1 cellular context compared by ENCODE assay signal in the genomic region with DNA sequence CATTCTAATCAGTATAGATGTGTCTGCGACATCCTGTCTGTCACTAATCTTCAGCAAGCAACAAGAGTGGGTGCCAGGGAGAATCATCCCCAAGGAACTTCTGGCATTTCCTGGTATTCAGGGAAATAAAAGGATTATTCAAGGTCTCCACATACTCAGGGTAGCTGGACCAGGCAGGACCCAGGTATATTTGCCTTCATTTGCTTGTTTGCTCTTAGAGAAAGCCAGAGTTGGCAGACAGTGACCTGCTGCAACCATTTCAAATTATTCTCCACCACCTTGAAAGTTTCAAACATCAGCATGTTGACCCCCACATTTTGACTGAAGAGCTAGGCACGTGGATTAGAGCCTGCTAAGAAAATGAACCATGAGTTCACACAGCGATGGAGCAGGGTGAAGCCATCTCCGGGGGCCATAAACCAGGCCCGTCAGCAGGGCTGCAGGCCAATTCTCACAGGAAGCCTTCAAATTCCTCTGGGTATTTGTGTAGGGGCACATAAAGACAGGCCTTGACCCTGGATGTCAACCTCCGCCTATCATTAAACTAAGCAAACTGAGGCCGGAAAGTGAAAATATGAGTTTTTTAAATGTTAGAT.
TF ChIP-seq lines count a peak whose summit lies in the region.

No MANE protein-coding gene starts in this region.

TF ChIP-seq in HepG2, 621 proteins besides CTCF, POLR2A, EP300 and RAD21 (continued from another document and continues in another):
- TF ChIP-seq, protein P1, sequence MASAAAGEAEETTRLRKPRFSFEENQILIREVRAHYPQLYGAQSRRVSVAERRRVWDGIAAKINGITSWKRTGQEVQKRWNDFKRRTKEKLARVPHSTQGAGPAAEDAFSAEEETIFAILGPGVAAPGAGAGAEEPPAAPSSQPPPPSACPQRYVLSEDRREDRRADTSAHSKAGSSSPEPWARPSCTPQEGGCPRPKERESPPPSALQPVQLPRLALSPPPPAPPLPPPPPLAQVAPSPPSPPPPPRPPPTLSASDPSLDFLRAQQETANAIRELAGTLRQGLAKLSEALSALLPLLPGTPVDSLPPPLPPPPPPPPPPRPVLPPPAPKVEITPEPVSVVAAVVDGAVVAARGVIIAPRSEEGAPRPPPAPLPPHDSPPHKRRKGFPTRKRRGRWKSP (CRISPR knock-in tag; IDR thresholded peaks at IDR 0.05): 0 out of 2 replicates have a peak, but pooled peaks have one; percentile 61
- TF ChIP-seq ARNTL (CRISPR knock-in tag; IDR thresholded peaks at IDR 0.05) (peak; percentile 93), ZNF264 (CRISPR knock-in tag; IDR thresholded peaks at IDR 0.05) (peak; percentile 37), REXO4 (CRISPR knock-in tag; IDR thresholded peaks at IDR 0.05; ENCODE audit: borderline replicate concordance) (no peak), PPARG (CRISPR knock-in tag; conservative IDR thresholded peaks at IDR 0.05) (peak; percentile 30; the same call in 1 of the 2 replicates), ZNF12 (CRISPR knock-in tag; IDR thresholded peaks at IDR 0.05) (no peak), ZNF773 (CRISPR knock-in tag; IDR thresholded peaks at IDR 0.05; ENCODE audit: borderline replicate concordance) (no peak), MIER2 (CRISPR knock-in tag; IDR thresholded peaks at IDR 0.05) (no peak), KDM4B (CRISPR knock-in tag; IDR thresholded peaks at IDR 0.05) (no peak), ZSCAN12 (CRISPR knock-in tag; IDR thresholded peaks at IDR 0.05) (0 out of 2 replicates have a peak, but pooled peaks have one; percentile 22), ZNF616 (CRISPR knock-in tag; IDR thresholded peaks at IDR 0.05; ENCODE audit: low read depth) (no peak), NR2F1 (CRISPR knock-in tag; IDR thresholded peaks at IDR 0.05) (peak; percentile 78 to 93), ZNF644 (CRISPR knock-in tag; IDR thresholded peaks at IDR 0.05; ENCODE audit: low read depth) (peak; percentile 39), RCOR2 (CRISPR knock-in tag; IDR thresholded peaks at IDR 0.05) (peak; percentile 46), YEATS2 (CRISPR knock-in tag; IDR thresholded peaks at IDR 0.05; ENCODE audit: borderline replicate concordance) (peak; percentile 60; the same call in 1 of the 2 replicates), ELF3 (CRISPR knock-in tag; IDR thresholded peaks at IDR 0.05) (peak; percentile 87), YY1 (IDR thresholded peaks at IDR 0.05; ENCODE audit: insufficient read depth, insufficient replicate concordance, low read depth, low read length) (peak; percentile 65), REPIN1 (CRISPR knock-in tag; IDR thresholded peaks at IDR 0.05; ENCODE audit: borderline replicate concordance, low read depth) (no peak), ZKSCAN5 (CRISPR knock-in tag; IDR thresholded peaks at IDR 0.05) (no peak), TCF12 (IDR thresholded peaks at IDR 0.05) (no peak), TCF12 (CRISPR knock-in tag; IDR thresholded peaks at IDR 0.05) (no peak; the same call in 1 of the 2 replicates), ZMAT3 (CRISPR knock-in tag; conservative IDR thresholded peaks at IDR 0.05) (peak; percentile 48; the same call in 1 of the 2 replicates), FOXA3 (CRISPR knock-in tag; IDR thresholded peaks at IDR 0.05) (peak; percentile 80), ELF4 (CRISPR knock-in tag; IDR thresholded peaks at IDR 0.05; ENCODE audit: borderline replicate concordance) (peak; percentile 63), ZNF24 (IDR thresholded peaks at IDR 0.05) (no peak), ZNF432 (CRISPR knock-in tag; IDR thresholded peaks at IDR 0.05; ENCODE audit: borderline replicate concordance) (no peak), MEF2D (CRISPR knock-in tag; IDR thresholded peaks at IDR 0.05) (peak; percentile 75), ZFP82 (CRISPR knock-in tag; IDR thresholded peaks at IDR 0.05; ENCODE audit: borderline replicate concordance) (no peak), ZNF17 (CRISPR knock-in tag; IDR thresholded peaks at IDR 0.05) (no peak), ONECUT2 (CRISPR knock-in tag; IDR thresholded peaks at IDR 0.05) (no peak), ZNF629 (CRISPR knock-in tag; conservative IDR thresholded peaks at IDR 0.05) (peak; percentile 85), GFI1 (CRISPR knock-in tag; IDR thresholded peaks at IDR 0.05; ENCODE audit: borderline replicate concordance) (peak; percentile 58; the same call in 1 of the 2 replicates), HOXA5 (CRISPR knock-in tag; IDR thresholded peaks at IDR 0.05) (peak; percentile 24; the same call in 1 of the 2 replicates), CREM (IDR thresholded peaks at IDR 0.05) (peak; percentile 62), CREM (CRISPR knock-in tag; IDR thresholded peaks at IDR 0.05) (no peak), MIER3 (CRISPR knock-in tag; IDR thresholded peaks at IDR 0.05; ENCODE audit: borderline replicate concordance) (peak; percentile 9; the same call in 1 of the 2 replicates), KDM6A (CRISPR knock-in tag; IDR thresholded peaks at IDR 0.05; ENCODE audit: low read depth) (peak; percentile 37; the same call in 1 of the 2 replicates), KMT2B (CRISPR knock-in tag; IDR thresholded peaks at IDR 0.05) (peak; percentile 77), ZNF564 (CRISPR knock-in tag; IDR thresholded peaks at IDR 0.05) (peak; percentile 54; the same call in 1 of the 2 replicates), ZNF501 (CRISPR knock-in tag; IDR thresholded peaks at IDR 0.05) (peak; percentile 80; the same call in 1 of the 2 replicates)
- TF ChIP-seq, protein P2, sequence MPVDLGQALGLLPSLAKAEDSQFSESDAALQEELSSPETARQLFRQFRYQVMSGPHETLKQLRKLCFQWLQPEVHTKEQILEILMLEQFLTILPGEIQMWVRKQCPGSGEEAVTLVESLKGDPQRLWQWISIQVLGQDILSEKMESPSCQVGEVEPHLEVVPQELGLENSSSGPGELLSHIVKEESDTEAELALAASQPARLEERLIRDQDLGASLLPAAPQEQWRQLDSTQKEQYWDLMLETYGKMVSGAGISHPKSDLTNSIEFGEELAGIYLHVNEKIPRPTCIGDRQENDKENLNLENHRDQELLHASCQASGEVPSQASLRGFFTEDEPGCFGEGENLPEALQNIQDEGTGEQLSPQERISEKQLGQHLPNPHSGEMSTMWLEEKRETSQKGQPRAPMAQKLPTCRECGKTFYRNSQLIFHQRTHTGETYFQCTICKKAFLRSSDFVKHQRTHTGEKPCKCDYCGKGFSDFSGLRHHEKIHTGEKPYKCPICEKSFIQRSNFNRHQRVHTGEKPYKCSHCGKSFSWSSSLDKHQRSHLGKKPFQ (CRISPR knock-in tag; IDR thresholded peaks at IDR 0.05; ENCODE audit: insufficient replicate concordance): peak; percentile 95
- TF ChIP-seq, protein P3, sequence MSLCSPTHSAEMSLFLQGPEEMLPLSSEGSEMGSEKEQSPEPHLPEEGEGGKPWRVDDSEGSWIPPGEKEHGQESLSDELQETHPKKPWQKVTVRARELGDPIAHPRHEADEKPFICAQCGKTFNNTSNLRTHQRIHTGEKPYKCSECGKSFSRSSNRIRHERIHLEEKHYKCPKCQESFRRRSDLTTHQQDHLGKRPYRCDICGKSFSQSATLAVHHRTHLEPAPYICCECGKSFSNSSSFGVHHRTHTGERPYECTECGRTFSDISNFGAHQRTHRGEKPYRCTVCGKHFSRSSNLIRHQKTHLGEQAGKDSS (CRISPR knock-in tag; IDR thresholded peaks at IDR 0.05; ENCODE audit: borderline replicate concordance, low read depth): 0 out of 2 replicates have a peak, but pooled peaks have one; percentile 67
- TF ChIP-seq, protein P4, sequence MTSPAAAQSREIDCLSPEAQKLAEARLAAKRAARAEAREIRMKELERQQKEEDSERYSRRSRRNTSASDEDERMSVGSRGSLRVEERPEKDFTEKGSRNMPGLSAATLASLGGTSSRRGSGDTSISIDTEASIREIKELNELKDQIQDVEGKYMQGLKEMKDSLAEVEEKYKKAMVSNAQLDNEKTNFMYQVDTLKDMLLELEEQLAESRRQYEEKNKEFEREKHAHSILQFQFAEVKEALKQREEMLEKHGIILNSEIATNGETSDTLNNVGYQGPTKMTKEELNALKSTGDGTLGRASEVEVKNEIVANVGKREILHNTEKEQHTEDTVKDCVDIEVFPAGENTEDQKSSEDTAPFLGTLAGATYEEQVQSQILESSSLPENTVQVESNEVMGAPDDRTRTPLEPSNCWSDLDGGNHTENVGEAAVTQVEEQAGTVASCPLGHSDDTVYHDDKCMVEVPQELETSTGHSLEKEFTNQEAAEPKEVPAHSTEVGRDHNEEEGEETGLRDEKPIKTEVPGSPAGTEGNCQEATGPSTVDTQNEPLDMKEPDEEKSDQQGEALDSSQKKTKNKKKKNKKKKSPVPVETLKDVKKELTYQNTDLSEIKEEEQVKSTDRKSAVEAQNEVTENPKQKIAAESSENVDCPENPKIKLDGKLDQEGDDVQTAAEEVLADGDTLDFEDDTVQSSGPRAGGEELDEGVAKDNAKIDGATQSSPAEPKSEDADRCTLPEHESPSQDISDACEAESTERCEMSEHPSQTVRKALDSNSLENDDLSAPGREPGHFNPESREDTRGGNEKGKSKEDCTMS (CRISPR knock-in tag; conservative IDR thresholded peaks at IDR 0.05): no peak
- TF ChIP-seq, protein P5, sequence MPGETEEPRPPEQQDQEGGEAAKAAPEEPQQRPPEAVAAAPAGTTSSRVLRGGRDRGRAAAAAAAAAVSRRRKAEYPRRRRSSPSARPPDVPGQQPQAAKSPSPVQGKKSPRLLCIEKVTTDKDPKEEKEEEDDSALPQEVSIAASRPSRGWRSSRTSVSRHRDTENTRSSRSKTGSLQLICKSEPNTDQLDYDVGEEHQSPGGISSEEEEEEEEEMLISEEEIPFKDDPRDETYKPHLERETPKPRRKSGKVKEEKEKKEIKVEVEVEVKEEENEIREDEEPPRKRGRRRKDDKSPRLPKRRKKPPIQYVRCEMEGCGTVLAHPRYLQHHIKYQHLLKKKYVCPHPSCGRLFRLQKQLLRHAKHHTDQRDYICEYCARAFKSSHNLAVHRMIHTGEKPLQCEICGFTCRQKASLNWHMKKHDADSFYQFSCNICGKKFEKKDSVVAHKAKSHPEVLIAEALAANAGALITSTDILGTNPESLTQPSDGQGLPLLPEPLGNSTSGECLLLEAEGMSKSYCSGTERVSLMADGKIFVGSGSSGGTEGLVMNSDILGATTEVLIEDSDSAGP (CRISPR knock-in tag; IDR thresholded peaks at IDR 0.05; ENCODE audit: borderline replicate concordance): peak; percentile 74; the same call in 1 of the 2 replicates
- TF ChIP-seq, protein P6, sequence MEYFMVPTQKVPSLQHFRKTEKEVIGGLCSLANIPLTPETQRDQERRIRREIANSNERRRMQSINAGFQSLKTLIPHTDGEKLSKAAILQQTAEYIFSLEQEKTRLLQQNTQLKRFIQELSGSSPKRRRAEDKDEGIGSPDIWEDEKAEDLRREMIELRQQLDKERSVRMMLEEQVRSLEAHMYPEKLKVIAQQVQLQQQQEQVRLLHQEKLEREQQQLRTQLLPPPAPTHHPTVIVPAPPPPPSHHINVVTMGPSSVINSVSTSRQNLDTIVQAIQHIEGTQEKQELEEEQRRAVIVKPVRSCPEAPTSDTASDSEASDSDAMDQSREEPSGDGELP (IDR thresholded peaks at IDR 0.05; ENCODE audit: borderline replicate concordance, low read depth): peak; percentile 55; the same call in 1 of the 2 replicates
- TF ChIP-seq, protein P7, sequence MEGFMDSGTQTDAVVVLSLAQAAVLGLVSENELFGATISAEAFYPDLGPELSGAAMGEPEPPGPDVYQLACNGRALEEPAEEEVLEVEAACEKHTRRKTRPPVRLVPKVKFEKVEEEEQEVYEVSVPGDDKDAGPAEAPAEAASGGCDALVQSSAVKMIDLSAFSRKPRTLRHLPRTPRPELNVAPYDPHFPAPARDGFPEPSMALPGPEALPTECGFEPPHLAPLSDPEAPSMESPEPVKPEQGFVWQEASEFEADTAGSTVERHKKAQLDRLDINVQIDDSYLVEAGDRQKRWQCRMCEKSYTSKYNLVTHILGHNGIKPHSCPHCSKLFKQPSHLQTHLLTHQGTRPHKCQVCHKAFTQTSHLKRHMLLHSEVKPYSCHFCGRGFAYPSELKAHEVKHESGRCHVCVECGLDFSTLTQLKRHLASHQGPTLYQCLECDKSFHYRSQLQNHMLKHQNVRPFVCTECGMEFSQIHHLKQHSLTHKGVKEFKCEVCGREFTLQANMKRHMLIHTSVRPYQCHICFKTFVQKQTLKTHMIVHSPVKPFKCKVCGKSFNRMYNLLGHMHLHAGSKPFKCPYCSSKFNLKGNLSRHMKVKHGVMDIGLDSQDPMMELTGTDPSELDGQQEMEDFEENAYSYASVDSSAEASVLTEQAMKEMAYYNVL (CRISPR knock-in tag; IDR thresholded peaks at IDR 0.05; ENCODE audit: borderline replicate concordance): peak; percentile 83; the same call in 1 of the 2 replicates
- TF ChIP-seq, protein P8, sequence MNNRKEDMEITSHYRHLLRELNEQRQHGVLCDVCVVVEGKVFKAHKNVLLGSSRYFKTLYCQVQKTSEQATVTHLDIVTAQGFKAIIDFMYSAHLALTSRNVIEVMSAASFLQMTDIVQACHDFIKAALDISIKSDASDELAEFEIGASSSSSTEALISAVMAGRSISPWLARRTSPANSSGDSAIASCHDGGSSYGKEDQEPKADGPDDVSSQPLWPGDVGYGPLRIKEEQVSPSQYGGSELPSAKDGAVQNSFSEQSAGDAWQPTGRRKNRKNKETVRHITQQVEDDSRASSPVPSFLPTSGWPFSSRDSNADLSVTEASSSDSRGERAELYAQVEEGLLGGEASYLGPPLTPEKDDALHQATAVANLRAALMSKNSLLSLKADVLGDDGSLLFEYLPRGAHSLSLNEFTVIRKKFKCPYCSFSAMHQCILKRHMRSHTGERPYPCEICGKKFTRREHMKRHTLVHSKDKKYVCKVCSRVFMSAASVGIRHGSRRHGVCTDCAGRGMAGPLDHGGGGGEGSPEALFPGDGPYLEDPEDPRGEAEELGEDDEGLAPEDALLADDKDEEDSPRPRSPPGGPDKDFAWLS (CRISPR knock-in tag; IDR thresholded peaks at IDR 0.05; ENCODE audit: borderline replicate concordance): peak; percentile 78; the same call in 1 of the 2 replicates
- TF ChIP-seq, protein P9, sequence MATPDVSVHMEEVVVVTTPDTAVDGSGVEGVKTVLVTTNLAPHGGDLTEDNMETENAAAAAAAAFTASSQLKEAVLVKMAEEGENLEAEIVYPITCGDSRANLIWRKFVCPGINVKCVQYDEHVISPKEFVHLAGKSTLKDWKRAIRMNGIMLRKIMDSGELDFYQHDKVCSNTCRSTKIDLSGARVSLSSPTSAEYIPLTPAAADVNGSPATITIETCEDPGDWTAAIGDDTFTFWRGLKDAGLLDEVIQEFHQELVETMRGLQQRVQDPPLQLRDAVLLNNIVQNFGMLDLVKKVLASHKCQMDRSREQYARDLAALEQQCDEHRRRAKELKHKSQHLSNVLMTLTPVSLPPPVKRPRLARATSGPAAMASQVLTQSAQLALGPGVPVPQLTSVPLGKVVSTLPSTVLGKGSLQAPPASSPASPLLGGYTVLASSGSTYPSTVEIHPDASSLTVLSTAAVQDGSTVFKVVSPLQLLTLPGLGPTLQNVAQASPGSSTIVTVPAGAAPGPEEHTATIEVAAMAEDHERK (CRISPR knock-in tag; IDR thresholded peaks at IDR 0.05; ENCODE audit: low read depth): peak; percentile 24; the same call in 1 of the 2 replicates
- TF ChIP-seq, protein P10, sequence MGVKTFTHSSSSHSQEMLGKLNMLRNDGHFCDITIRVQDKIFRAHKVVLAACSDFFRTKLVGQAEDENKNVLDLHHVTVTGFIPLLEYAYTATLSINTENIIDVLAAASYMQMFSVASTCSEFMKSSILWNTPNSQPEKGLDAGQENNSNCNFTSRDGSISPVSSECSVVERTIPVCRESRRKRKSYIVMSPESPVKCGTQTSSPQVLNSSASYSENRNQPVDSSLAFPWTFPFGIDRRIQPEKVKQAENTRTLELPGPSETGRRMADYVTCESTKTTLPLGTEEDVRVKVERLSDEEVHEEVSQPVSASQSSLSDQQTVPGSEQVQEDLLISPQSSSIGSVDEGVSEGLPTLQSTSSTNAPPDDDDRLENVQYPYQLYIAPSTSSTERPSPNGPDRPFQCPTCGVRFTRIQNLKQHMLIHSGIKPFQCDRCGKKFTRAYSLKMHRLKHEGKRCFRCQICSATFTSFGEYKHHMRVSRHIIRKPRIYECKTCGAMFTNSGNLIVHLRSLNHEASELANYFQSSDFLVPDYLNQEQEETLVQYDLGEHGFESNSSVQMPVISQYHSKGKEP (CRISPR knock-in tag; IDR thresholded peaks at IDR 0.05): no peak
